Comparison of ENCODE assay signal across 20 cellular contexts in genomic region chr11:111406091-111406490, GRCh38. TPM values are rescaled to one million over a fixed set of nuclear protein-coding genes. Genes with fewer than 3 reads are reported as not detected.
DNase-seq lines count a peak whose midpoint lies in the region; ATAC-seq, FAIRE-seq and TF ChIP-seq lines count a peak whose summit lies in the region.
"Had no signal": no experiment of that assay in that cellular context is flagged by ENCODE, and none has a peak within 500 bp of the region (broad histone marks: within the 10 kb centered on the region; RNA-seq: fewer than 3 reads in every experiment).

No MANE protein-coding gene starts in this region.

- WGBS in GM12878 (ENCODE audit: insufficient coverage, insufficient replicate concordance, low lambda C conversion rate, missing lambda C conversion rate): 95% methylated on average over 2 of the region's 2 CpGs

- no peak overlapping the region for H3K9ac ChIP-seq in GM12878 (ENCODE audit: control insufficient read depth, insufficient read depth, low read length)

- H4K20me1 ChIP-seq in GM12878 (ENCODE audit: control insufficient read depth, insufficient read depth): no peaks in the 10 kb centered on the region

- intact Hi-C loops in GM12878 (cut with micrococcal nuclease; ENCODE audit: unreplicated experiment): no loop called here

- peaks cover 7% of the 10 kb centered on the region; the same call in 2 of the 3 replicates for H3K9me3 ChIP-seq in GM12878 (replicated peaks; ENCODE audit: control insufficient read depth, insufficient read depth, low read length)

- no peak overlapping the region for H3K4me2 ChIP-seq in GM12878 (ENCODE audit: control insufficient read depth, insufficient read depth)

- SMC1A ChIA-PET in GM12878 (lab: Charles Lee; ENCODE audit: uncharacterized antibody, unreplicated experiment): interaction anchor here (0.7 to 29.3 kb wide), 7 partner anchors 9 to 711 kb away, joined by 4 to 972 read pairs (median 6); partner anchors contain the start of gene POU2AF1

- CTCF ChIA-PET in GM12878 (lab: Yijun Ruan, JAX): interaction anchor here (2.2 kb wide), 1 partner anchor 16 kb away, joined by 7 read pairs; no protein-coding TSS in a partner anchor

- no peak for TF ChIP-seq RAD21 in GM12878 (IDR thresholded peaks at IDR 0.05; ENCODE audit: insufficient read depth, low read depth, low read length)

- H3K4me3 ChIP-seq in GM12878: no peak overlapping the region
- H3K4me3 ChIP-seq: K562 had no signal

- TF ChIP-seq CTCF in GM12878 (IDR thresholded peaks at IDR 0.05 in 2 of 3, conservative IDR thresholded peaks at IDR 0.05 in 1 of 3; ENCODE audit: control insufficient read depth in 2 of 3, extremely low read depth in 1 of 3, insufficient read depth in 1 of 3, low read depth in 3 of 3, low read length in 3 of 3): no peak

- no peak for DNase-seq in GM12892 (ENCODE audit: insufficient read length)
- DNase-seq in NCI-H69 (lab: John Stamatoyannopoulos, UW): peak; percentile 43
- DNase-seq in GM12878 (ENCODE audit: low read depth, low spot score): no peak
- DNase-seq in RCC 7860 (ENCODE audit: low spot score): no peak
- DNase-seq in activated CD4-positive, alpha-beta T cell treated with anti-CD3 and anti-CD28 coated beads for 4 hours: no peak
- no peak for DNase-seq in kidney glomerular epithelial cell (lab: John Stamatoyannopoulos, UW)
- DNase-seq: ACHN; C1 segment of cervical spinal cord; Calu3; CD4-positive, alpha-beta T cell; DMS153; DMS79 treated with DMSO at 0.1 percent for 48 hours; GDM1; HCEC 1CT; HFFc6 had no signal

- in situ Hi-C loops in GM12878 (cut with MboI): no loop called here

- RAD21 ChIA-PET in GM12878 (lab: Charles Lee; ENCODE audit: unreplicated experiment): interaction anchor here (10.0 to 19.2 kb wide), 2 partner anchors 15 to 37 kb away, joined by 77 to 657 read pairs; partner anchors contain the start of gene POU2AF1

- FAIRE-seq in GM12892 (lab: Jason Lieb, UNC) (peak; percentile 93), GM12878 (lab: Jason Lieb, UNC) (no peak), RCC 7860 (lab: Jason Lieb, UNC) (no peak)
- FAIRE-seq: K562 had no signal

- TF ChIP-seq EP300 in GM12878 (IDR thresholded peaks at IDR 0.05; ENCODE audit: borderline replicate concordance in 1 of 2, control insufficient read depth in 1 of 2, low read depth in 2 of 2, low read length in 2 of 2): no peak

- no peak for TF ChIP-seq POLR2A in GM12892 (IDR thresholded peaks at IDR 0.05; ENCODE audit: low read depth, low read length)
- no peak for TF ChIP-seq POLR2A in GM12878 (IDR thresholded peaks at IDR 0.05; ENCODE audit: low read depth, low read length)

- H3K4me1 ChIP-seq in GM12878 (ENCODE audit: control insufficient read depth, insufficient read depth, low read length): peaks cover 34% of the 10 kb centered on the region

- no TSS peak for BruUV-seq in GM12878 (replicated peaks; lab: Mats Ljungman, UMichigan)

- no peak for ATAC-seq in GM12878
- ATAC-seq in HG03045 (IDR thresholded peaks at IDR 0.05; ENCODE audit: unreplicated experiment): no peak
- ATAC-seq: K562 had no signal

- peak overlapping the region; percentile 26; the same call in 1 of the 2 replicates for H2AFZ ChIP-seq in GM12878 (ENCODE audit: control insufficient read depth, low read depth, low read length)

- POLR2A ChIA-PET in GM12878 (lab: Charles Lee): interaction anchor here (1.0 to 16.5 kb wide), 3 partner anchors 11 to 35 kb away, joined by 3 to 415 read pairs (median 4); partner anchors contain the start of gene POU2AF1

- no peaks in the 10 kb centered on the region for H3K27me3 ChIP-seq in GM12878 (replicated peaks in 1 of 2; ENCODE audit: control insufficient read depth in 2 of 2, insufficient read depth in 2 of 2, low read length in 1 of 2)

- H3K79me2 ChIP-seq in GM12878 (ENCODE audit: control insufficient read depth, insufficient read depth, low read length): no peaks in the 10 kb centered on the region; the same call in 1 of the 2 replicates

- H3K27ac ChIP-seq in GM12878 (ENCODE audit: control insufficient read depth, insufficient read depth): no peak overlapping the region
- H3K27ac ChIP-seq: HL-60 had no signal

- H3K36me3 ChIP-seq in GM12878 (ENCODE audit: control insufficient read depth in 2 of 2, insufficient read depth in 2 of 2, low read length in 1 of 2): no peaks in the 10 kb centered on the region

TF ChIP-seq in GM12878, 131 proteins besides CTCF, POLR2A, EP300 and RAD21:
- TF ChIP-seq, protein P1, sequence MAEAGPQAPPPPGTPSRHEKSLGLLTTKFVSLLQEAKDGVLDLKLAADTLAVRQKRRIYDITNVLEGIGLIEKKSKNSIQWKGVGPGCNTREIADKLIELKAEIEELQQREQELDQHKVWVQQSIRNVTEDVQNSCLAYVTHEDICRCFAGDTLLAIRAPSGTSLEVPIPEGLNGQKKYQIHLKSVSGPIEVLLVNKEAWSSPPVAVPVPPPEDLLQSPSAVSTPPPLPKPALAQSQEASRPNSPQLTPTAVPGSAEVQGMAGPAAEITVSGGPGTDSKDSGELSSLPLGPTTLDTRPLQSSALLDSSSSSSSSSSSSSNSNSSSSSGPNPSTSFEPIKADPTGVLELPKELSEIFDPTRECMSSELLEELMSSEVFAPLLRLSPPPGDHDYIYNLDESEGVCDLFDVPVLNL (IDR thresholded peaks at IDR 0.05; ENCODE audit: low read depth, low read length): no peak
- TF ChIP-seq BHLHE40 (IDR thresholded peaks at IDR 0.05; ENCODE audit: borderline replicate concordance in 1 of 2, low read depth in 2 of 2, low read length in 1 of 2) (no peak), NR2F1 (conservative IDR thresholded peaks at IDR 0.05) (no peak), HDGF (IDR thresholded peaks at IDR 0.05) (no peak), KDM1A (IDR thresholded peaks at IDR 0.05; ENCODE audit: borderline replicate concordance) (no peak), DPF2 (IDR thresholded peaks at IDR 0.05) (no peak), BACH1 (IDR thresholded peaks at IDR 0.05; ENCODE audit: borderline replicate concordance) (no peak), PAX8 (IDR thresholded peaks at IDR 0.05) (no peak)
- TF ChIP-seq, protein P2, sequence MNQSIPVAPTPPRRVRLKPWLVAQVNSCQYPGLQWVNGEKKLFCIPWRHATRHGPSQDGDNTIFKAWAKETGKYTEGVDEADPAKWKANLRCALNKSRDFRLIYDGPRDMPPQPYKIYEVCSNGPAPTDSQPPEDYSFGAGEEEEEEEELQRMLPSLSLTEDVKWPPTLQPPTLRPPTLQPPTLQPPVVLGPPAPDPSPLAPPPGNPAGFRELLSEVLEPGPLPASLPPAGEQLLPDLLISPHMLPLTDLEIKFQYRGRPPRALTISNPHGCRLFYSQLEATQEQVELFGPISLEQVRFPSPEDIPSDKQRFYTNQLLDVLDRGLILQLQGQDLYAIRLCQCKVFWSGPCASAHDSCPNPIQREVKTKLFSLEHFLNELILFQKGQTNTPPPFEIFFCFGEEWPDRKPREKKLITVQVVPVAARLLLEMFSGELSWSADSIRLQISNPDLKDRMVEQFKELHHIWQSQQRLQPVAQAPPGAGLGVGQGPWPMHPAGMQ (IDR thresholded peaks at IDR 0.05; ENCODE audit: borderline replicate concordance): no peak
- TF ChIP-seq, protein P3, sequence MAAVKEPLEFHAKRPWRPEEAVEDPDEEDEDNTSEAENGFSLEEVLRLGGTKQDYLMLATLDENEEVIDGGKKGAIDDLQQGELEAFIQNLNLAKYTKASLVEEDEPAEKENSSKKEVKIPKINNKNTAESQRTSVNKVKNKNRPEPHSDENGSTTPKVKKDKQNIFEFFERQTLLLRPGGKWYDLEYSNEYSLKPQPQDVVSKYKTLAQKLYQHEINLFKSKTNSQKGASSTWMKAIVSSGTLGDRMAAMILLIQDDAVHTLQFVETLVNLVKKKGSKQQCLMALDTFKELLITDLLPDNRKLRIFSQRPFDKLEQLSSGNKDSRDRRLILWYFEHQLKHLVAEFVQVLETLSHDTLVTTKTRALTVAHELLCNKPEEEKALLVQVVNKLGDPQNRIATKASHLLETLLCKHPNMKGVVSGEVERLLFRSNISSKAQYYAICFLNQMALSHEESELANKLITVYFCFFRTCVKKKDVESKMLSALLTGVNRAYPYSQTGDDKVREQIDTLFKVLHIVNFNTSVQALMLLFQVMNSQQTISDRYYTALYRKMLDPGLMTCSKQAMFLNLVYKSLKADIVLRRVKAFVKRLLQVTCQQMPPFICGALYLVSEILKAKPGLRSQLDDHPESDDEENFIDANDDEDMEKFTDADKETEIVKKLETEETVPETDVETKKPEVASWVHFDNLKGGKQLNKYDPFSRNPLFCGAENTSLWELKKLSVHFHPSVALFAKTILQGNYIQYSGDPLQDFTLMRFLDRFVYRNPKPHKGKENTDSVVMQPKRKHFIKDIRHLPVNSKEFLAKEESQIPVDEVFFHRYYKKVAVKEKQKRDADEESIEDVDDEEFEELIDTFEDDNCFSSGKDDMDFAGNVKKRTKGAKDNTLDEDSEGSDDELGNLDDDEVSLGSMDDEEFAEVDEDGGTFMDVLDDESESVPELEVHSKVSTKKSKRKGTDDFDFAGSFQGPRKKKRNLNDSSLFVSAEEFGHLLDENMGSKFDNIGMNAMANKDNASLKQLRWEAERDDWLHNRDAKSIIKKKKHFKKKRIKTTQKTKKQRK (IDR thresholded peaks at IDR 0.05; ENCODE audit: low read depth, low read length): no peak

RNA-seq across cellular contexts. Expression of gene POU2AF1, which starts 27.0 kb away (rescaled TPM):
- 151 TPM for polyA plus RNA-seq in GM12892 (2012; ENCODE audit: missing spikeins)
- 165 and 176 TPM in 2 replicates for total RNA-seq in GM12878 (2013; cell fraction: nucleolus; rRNA removed)
- total RNA-seq in GM12878 (2014; rRNA removed): 28.7 and 31.2 TPM in 2 replicates
- total RNA-seq in GM12878 (2014; rRNA removed; fragmentation: Illumina TruSeq; extraction: Trizol): 31.9 and 35.1 TPM in 2 replicates
- total RNA-seq in GM12878 (2021): 165 and 169 TPM in 2 replicates
- 175 TPM for polyA plus RNA-seq in GM12878 (2011; ENCODE audit: low read depth)
- 34.5 and 61.7 TPM in 2 replicates for polyA plus RNA-seq in GM12878 (2011; rRNA removed)
- polyA plus RNA-seq in GM12878 (2011; cell fraction: cytosol; rRNA removed): 57.8 and 71.0 TPM in 2 replicates
- 98.1 and 141 TPM in 2 replicates for polyA plus RNA-seq in GM12878 (2011; cell fraction: nucleus; rRNA removed)
- polyA plus RNA-seq in GM12878 (2012): 246 and 275 TPM in 2 replicates
- 97.7 and 107 TPM in 2 replicates for polyA plus RNA-seq in GM12878 (2014; fragmentation: Illumina TruSeq; extraction: Trizol)
- polyA plus RNA-seq in GM12878 (2014; fragmentation: Nextera tagmentation; extraction: Ambion mirVana): 10 to 100 TPM; 13.1 to 92.7 TPM
- 93.5 and 128 TPM in 2 replicates for polyA plus RNA-seq in GM12878 (2014; rRNA removed)
- polyA plus RNA-seq in GM12878 (2016; fragmentation: Nextera tagmentation; extraction: Ambion mirVana): 10 to 100 TPM; 71.3 to 79.7 TPM
- polyA minus RNA-seq in GM12878 (2011; rRNA and poly(A)+ RNA removed): 70.5 and 86.6 TPM in 2 replicates
- 55.2 and 55.6 TPM in 2 replicates for polyA minus RNA-seq in GM12878 (2011; cell fraction: cytosol; rRNA and poly(A)+ RNA removed)
- 48.6 and 100 TPM in 2 replicates for polyA minus RNA-seq in GM12878 (2011; cell fraction: nucleus; rRNA and poly(A)+ RNA removed)
- total RNA-seq: A172, Calu3, H4, HFFc6 had no signal
- polyA plus RNA-seq: K562 had no signal
